14 cellular contexts compared by ENCODE assay signal in the genomic region with DNA sequence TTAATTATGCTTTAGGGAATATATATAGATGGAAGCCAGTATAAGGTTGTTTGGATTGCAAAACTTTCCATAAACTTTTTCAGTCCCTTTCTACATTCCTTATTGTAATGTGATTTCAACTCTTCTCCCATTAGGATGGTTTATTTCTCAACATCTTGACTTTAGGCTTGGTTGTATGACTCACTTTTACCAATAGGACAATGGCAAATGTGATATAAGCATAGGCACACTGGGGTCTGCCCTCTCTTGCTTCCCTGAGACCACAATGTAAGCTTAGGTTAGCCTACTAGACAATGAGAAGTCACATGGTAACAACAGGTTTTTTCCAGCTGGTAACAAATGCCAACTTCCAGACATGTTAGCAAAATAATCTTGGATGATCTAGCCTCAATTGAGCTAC.
"Had no signal": no experiment of that assay in that cellular context is flagged by ENCODE, and none has a peak within 500 bp of the region (broad histone marks: within the 10 kb centered on the region; RNA-seq: fewer than 3 reads in every experiment).

No MANE protein-coding gene starts in this region.

- H3K4me1 ChIP-seq: parathyroid adenoma had no signal

- ATAC-seq: activated CD8-positive, alpha-beta T cell treated with anti-CD3 and anti-CD28 coated beads for 36 hours; activated T-cell treated with anti-CD3 and anti-CD28 coated beads, Interleukin-2, amount 50 U/mL, for 72 hours; left lobe of liver; T-cell had no signal

- H3K4me3 ChIP-seq: hepatocyte had no signal

- H3K4me2 ChIP-seq: hepatocyte had no signal

- H3K27ac ChIP-seq: epithelial cell of prostate, hepatocyte, parathyroid adenoma, VCaP had no signal

- H2AFZ ChIP-seq: hepatocyte, parathyroid adenoma had no signal

- DNase-seq: activated CD4-positive, alpha-beta T cell treated with anti-CD3 and anti-CD28 coated beads for 4 hours; activated CD8-positive, alpha-beta T cell treated with anti-CD3 and anti-CD28 coated beads for 36 hours; activated naive CD4-positive, alpha-beta T cell; activated T-cell treated with anti-CD3 and anti-CD28 coated beads, Interleukin-2, amount 50 U/mL, for 72 hours; naive B cell; stimulated activated CD4-positive, alpha-beta T cell treated with anti-CD3 and anti-CD28 coated beads, Interleukin-12 subunit alpha, Interleukin-12 subunit beta, amount 100 ng/mL, for 4 hours; stimulated activated CD4-positive, alpha-beta T cell treated with anti-CD3 and anti-CD28 coated beads, Interleukin-2, amount 100 ng/mL, for 24 hours; T-cell; T1000 had no signal

- H3K79me2 ChIP-seq: hepatocyte, parathyroid adenoma had no signal

- H3K9ac ChIP-seq: parathyroid adenoma had no signal

- H3K27me3 ChIP-seq: hepatocyte had no signal
